33 cellular contexts compared by ENCODE assay signal in genomic region chr1:59081181-59081580, GRCh38.
"Had no signal": no experiment of that assay in that cellular context is flagged by ENCODE, and none has a peak within 500 bp of the region (broad histone marks: within the 10 kb centered on the region; RNA-seq: fewer than 3 reads in every experiment).

No MANE protein-coding gene starts in this region.

- H3K9me3 Mint-ChIP-seq: activated CD4-positive, alpha-beta memory T cell treated with anti-CD3 and anti-CD28 coated beads for 36 hours; activated CD4-positive, alpha-beta T cell treated with anti-CD3 and anti-CD28 coated beads, Interleukin-2, amount 10 ng/mL, durations not matched to agents 24 days and 14 days; activated naive CD4-positive, alpha-beta T cell treated with anti-CD3 and anti-CD28 coated beads, Interleukin-2, amount 10 ng/mL, durations not matched to agents 7 days and 5 days; activated naive CD4-positive, alpha-beta T cell treated with anti-CD3 and anti-CD28 coated beads, Interleukin-2, amount 50 U/mL, for 72 hours; activated T-helper 1 cell treated with anti-CD3 and anti-CD28 coated beads, Interleukin-12 subunit alpha, Interleukin-12 subunit beta, Interleukin-2, Interleukin-4 antibody, amounts not matched to agents 30 ng/mL and 10 ng/mL and 1 ng/mL, durations not matched to agents 14 hours and 24 hours and 36 hours; activated T-helper 2 cell treated with anti-CD3 and anti-CD28 coated beads, Interferon-gamma antibody, Interleukin-2, Interleukin-4, amounts not matched to agents 10 μg/mL and 5 μg/mL and 100 μg/mL, durations not matched to agents 14 hours and 24 hours and 36 hours; central memory CD8-positive, alpha-beta T cell; dendritic cell treated with granulocyte-macrophage colony-stimulating factor and Interleukin-4, amounts not matched to agents 40 ng/mL and 50 ng/mL, for 4 days; effector memory CD8-positive, alpha-beta T cell; T-helper 2 cell treated with Interferon-gamma antibody and Interleukin-4, amounts not matched to agents 5 μg/mL and 100 μg/mL, for 36 hours had no signal

- H3K27ac Mint-ChIP-seq: activated CD4-positive, alpha-beta memory T cell treated with anti-CD3 and anti-CD28 coated beads for 36 hours; activated CD4-positive, alpha-beta T cell treated with anti-CD3 and anti-CD28 coated beads for 36 hours; activated CD4-positive, alpha-beta T cell treated with anti-CD3 and anti-CD28 coated beads, Interleukin-2, amount 10 ng/mL, durations not matched to agents 24 days and 14 days; activated CD8-positive, alpha-beta memory T cell treated with anti-CD3 and anti-CD28 coated beads, Interleukin-2, amount 10 ng/mL, durations not matched to agents 7 days and 5 days; activated CD8-positive, alpha-beta T cell treated with anti-CD3 and anti-CD28 coated beads, Interleukin-2, amount 10 ng/mL, durations not matched to agents 7 days and 5 days; activated naive CD4-positive, alpha-beta T cell treated with anti-CD3 and anti-CD28 coated beads, Interleukin-2, amount 10 ng/mL, durations not matched to agents 7 days and 5 days; activated naive CD4-positive, alpha-beta T cell treated with anti-CD3 and anti-CD28 coated beads, Interleukin-2, amount 50 U/mL, for 72 hours; activated naive CD8-positive, alpha-beta T cell treated with anti-CD3 and anti-CD28 coated beads, Interleukin-2, amount 10 ng/mL, durations not matched to agents 7 days and 5 days; activated T-helper 1 cell treated with anti-CD3 and anti-CD28 coated beads, Interleukin-12 subunit alpha, Interleukin-12 subunit beta, Interleukin-2, Interleukin-4 antibody, amounts not matched to agents 30 ng/mL and 10 ng/mL and 1 ng/mL, durations not matched to agents 14 hours and 24 hours and 36 hours; activated T-helper 2 cell treated with anti-CD3 and anti-CD28 coated beads, Interferon-gamma antibody, Interleukin-2, Interleukin-4, amounts not matched to agents 10 μg/mL and 5 μg/mL and 100 μg/mL, durations not matched to agents 14 hours and 24 hours and 36 hours; dendritic cell treated with granulocyte-macrophage colony-stimulating factor and Interleukin-4, amounts not matched to agents 40 ng/mL and 50 ng/mL, for 4 days; T-helper 17 cell; T-helper 2 cell treated with Interferon-gamma antibody and Interleukin-4, amounts not matched to agents 5 μg/mL and 100 μg/mL, for 36 hours had no signal

- H3K27me3 Mint-ChIP-seq: activated CD4-positive, alpha-beta T cell treated with anti-CD3 and anti-CD28 coated beads for 36 hours; activated CD4-positive, alpha-beta T cell treated with anti-CD3 and anti-CD28 coated beads, Interleukin-2, amount 10 ng/mL, durations not matched to agents 24 days and 14 days; activated CD8-positive, alpha-beta memory T cell treated with anti-CD3 and anti-CD28 coated beads, Interleukin-2, amount 10 ng/mL, durations not matched to agents 7 days and 5 days; activated naive CD8-positive, alpha-beta T cell treated with anti-CD3 and anti-CD28 coated beads, Interleukin-2, amount 10 ng/mL, durations not matched to agents 7 days and 5 days; central memory CD8-positive, alpha-beta T cell had no signal

- H3K79me2 ChIP-seq: hepatocyte had no signal

- H3K9me3 ChIP-seq: esophagus muscularis mucosa, gastroesophageal sphincter, heart right ventricle had no signal

- DNase-seq: activated CD4-positive, alpha-beta memory T cell treated with anti-CD3 and anti-CD28 coated beads for 36 hours; activated CD4-positive, alpha-beta T cell treated with anti-CD3 and anti-CD28 coated beads for 36 hours; activated CD4-positive, alpha-beta T cell treated with anti-CD3 and anti-CD28 coated beads, Interleukin-2, amount 10 ng/mL, durations not matched to agents 24 days and 14 days; activated CD4-positive, CD25-positive, alpha-beta regulatory T cell; activated CD4-positive, CD25-positive, alpha-beta regulatory T cell treated with anti-CD3 and anti-CD28 coated beads, Interleukin-2, amount 50 U/mL, for 72 hours; activated CD8-positive, alpha-beta memory T cell treated with anti-CD3 and anti-CD28 coated beads, Interleukin-2, amount 10 ng/mL, durations not matched to agents 7 days and 5 days; activated CD8-positive, alpha-beta memory T cell treated with anti-CD3 and anti-CD28 coated beads, Interleukin-2, amount 50 U/mL, for 4 hours; activated CD8-positive, alpha-beta T cell treated with anti-CD3 and anti-CD28 coated beads, Interleukin-2, amount 10 ng/mL, durations not matched to agents 7 days and 5 days; activated gamma-delta T cell; activated naive CD4-positive, alpha-beta T cell; activated naive CD4-positive, alpha-beta T cell treated with anti-CD3 and anti-CD28 coated beads, Interleukin-2, amount 10 ng/mL, durations not matched to agents 7 days and 5 days; activated naive CD8-positive, alpha-beta T cell treated with anti-CD3 and anti-CD28 coated beads, Interleukin-2, amount 10 ng/mL, durations not matched to agents 7 days and 5 days; activated T-cell treated with anti-CD3 and anti-CD28 coated beads, Interleukin-2, amount 50 U/mL, for 1 hour; activated T-cell treated with anti-CD3 and anti-CD28 coated beads, Interleukin-2, amount 50 U/mL, for 48 hours; brain microvascular endothelial cell; dorsolateral prefrontal cortex; effector memory CD8-positive, alpha-beta T cell; erythroblast; foreskin melanocyte; heart right ventricle; T-helper 1 cell; T-helper 17 cell; T1000 had no signal

- H2AFZ ChIP-seq: hepatocyte had no signal

- H3K27me3 ChIP-seq: brain microvascular endothelial cell, esophagus muscularis mucosa, gastroesophageal sphincter, heart right ventricle, hepatocyte had no signal

- H3K4me2 ChIP-seq: hepatocyte had no signal

- H3K27ac ChIP-seq: brain microvascular endothelial cell, coronary artery, dorsolateral prefrontal cortex, esophagus muscularis mucosa, gastroesophageal sphincter, heart right ventricle, hepatocyte had no signal

- H3K36me3 ChIP-seq: brain microvascular endothelial cell, esophagus muscularis mucosa, gastroesophageal sphincter, heart right ventricle had no signal

- H3K4me3 ChIP-seq: coronary artery, dorsolateral prefrontal cortex, esophagus muscularis mucosa, gastroesophageal sphincter, heart right ventricle, hepatocyte had no signal

- H3K4me3 Mint-ChIP-seq: activated CD4-positive, alpha-beta memory T cell treated with anti-CD3 and anti-CD28 coated beads for 36 hours; activated CD4-positive, alpha-beta T cell treated with anti-CD3 and anti-CD28 coated beads for 36 hours; activated CD4-positive, alpha-beta T cell treated with anti-CD3 and anti-CD28 coated beads, Interleukin-2, amount 10 ng/mL, durations not matched to agents 24 days and 14 days; activated CD8-positive, alpha-beta memory T cell treated with anti-CD3 and anti-CD28 coated beads, Interleukin-2, amount 10 ng/mL, durations not matched to agents 7 days and 5 days; activated CD8-positive, alpha-beta T cell treated with anti-CD3 and anti-CD28 coated beads, Interleukin-2, amount 10 ng/mL, durations not matched to agents 7 days and 5 days; activated naive CD4-positive, alpha-beta T cell treated with anti-CD3 and anti-CD28 coated beads, Interleukin-2, amount 10 ng/mL, durations not matched to agents 7 days and 5 days; activated naive CD8-positive, alpha-beta T cell treated with anti-CD3 and anti-CD28 coated beads, Interleukin-2, amount 10 ng/mL, durations not matched to agents 7 days and 5 days; activated T-helper 1 cell treated with anti-CD3 and anti-CD28 coated beads, Interleukin-12 subunit alpha, Interleukin-12 subunit beta, Interleukin-2, Interleukin-4 antibody, amounts not matched to agents 30 ng/mL and 10 ng/mL and 1 ng/mL, durations not matched to agents 14 hours and 24 hours and 36 hours; central memory CD8-positive, alpha-beta T cell; dendritic cell treated with granulocyte-macrophage colony-stimulating factor and Interleukin-4, amounts not matched to agents 40 ng/mL and 50 ng/mL, for 4 days; effector memory CD8-positive, alpha-beta T cell; T-helper 17 cell; T-helper 2 cell treated with Interferon-gamma antibody and Interleukin-4, amounts not matched to agents 5 μg/mL and 100 μg/mL, for 36 hours had no signal

- H3K36me3 Mint-ChIP-seq: activated CD4-positive, alpha-beta memory T cell treated with anti-CD3 and anti-CD28 coated beads for 36 hours; activated CD8-positive, alpha-beta memory T cell treated with anti-CD3 and anti-CD28 coated beads, Interleukin-2, amount 10 ng/mL, durations not matched to agents 7 days and 5 days; activated naive CD4-positive, alpha-beta T cell treated with anti-CD3 and anti-CD28 coated beads, Interleukin-2, amount 10 ng/mL, durations not matched to agents 7 days and 5 days; activated naive CD8-positive, alpha-beta T cell treated with anti-CD3 and anti-CD28 coated beads, Interleukin-2, amount 10 ng/mL, durations not matched to agents 7 days and 5 days had no signal

- ATAC-seq: activated CD4-positive, alpha-beta T cell treated with anti-CD3 and anti-CD28 coated beads for 36 hours; activated CD8-positive, alpha-beta memory T cell treated with anti-CD3 and anti-CD28 coated beads, Interleukin-2, amount 10 ng/mL, durations not matched to agents 7 days and 5 days; activated CD8-positive, alpha-beta T cell treated with anti-CD3 and anti-CD28 coated beads, Interleukin-2, amount 10 ng/mL, durations not matched to agents 7 days and 5 days; activated naive CD4-positive, alpha-beta T cell treated with anti-CD3 and anti-CD28 coated beads, Interleukin-2, amount 50 U/mL, for 72 hours; effector memory CD8-positive, alpha-beta T cell; gastroesophageal sphincter; heart right ventricle; T-helper 17 cell had no signal
